ENCODE assay signal across 19 cellular contexts in genomic region chr1:115436596-115436995, GRCh38.
A peak's percentile ranks its signal among the peaks of the same experiment; 100 is the strongest.
DNase-seq lines count a peak whose midpoint lies in the region; ATAC-seq, FAIRE-seq and TF ChIP-seq lines count a peak whose summit lies in the region.
"Had no signal": no experiment of that assay in that cellular context is flagged by ENCODE, and none has a peak within 500 bp of the region (broad histone marks: within the 10 kb centered on the region; RNA-seq: fewer than 3 reads in every experiment).

No MANE protein-coding gene starts in this region.

- H3K36me3 ChIP-seq in SK-N-SH (replicated peaks in 1 of 2; ENCODE audit: control insufficient read depth in 1 of 2, insufficient read depth in 2 of 2, low read length in 1 of 2) (no peaks in the 10 kb centered on the region), NT2/D1 (ENCODE audit: insufficient read depth, insufficient read length, low read length) (no peaks in the 10 kb centered on the region)
- H3K36me3 ChIP-seq: BLaER1, HAP-1 had no signal

- no peaks in the 10 kb centered on the region for H3K9me2 ChIP-seq in SK-N-SH

- CTCF ChIA-PET in SK-N-SH (lab: Yijun Ruan, JAX), result interaction anchor here (1.1 to 1.5 kb wide), 3 partner anchors 33 to 298 kb away, joined by 3 to 8 read pairs (median 4); no protein-coding TSS in a partner anchor

- peaks cover 5 to 7% of the 10 kb centered on the region in 2 experiments; a peak in 2 of 4 replicates for H3K4me1 ChIP-seq in SK-N-SH (ENCODE audit: control insufficient read depth in 1 of 2, insufficient read depth in 2 of 2, low read depth in 1 of 2, low read length in 1 of 2)
- H3K4me1 ChIP-seq in NT2/D1 (ENCODE audit: insufficient read depth, insufficient read length), result no peaks in the 10 kb centered on the region
- H3K4me1 ChIP-seq: BLaER1, Caco-2 had no signal

- no peak overlapping the region for H3K4me3 ChIP-seq in SK-N-SH (ENCODE audit: low read depth in 2 of 2, low read length in 1 of 2)
- H3K4me3 ChIP-seq in NT2/D1 (ENCODE audit: insufficient read length, low read depth), result no peak overlapping the region
- H3K4me3 ChIP-seq: BLaER1, GM12878, HAP-1 had no signal

- H4K20me1 ChIP-seq in SK-N-SH (ENCODE audit: insufficient read depth), result no peaks in the 10 kb centered on the region
- H4K20me1 ChIP-seq: BLaER1 had no signal

- ATAC-seq in SK-N-SH treated with all-trans-retinoic acid at 6 μM for 48 hours, result peak; percentile 28; the same call in 2 of the 3 replicates
- ATAC-seq: GM12878, HepG2 had no signal

- H3K27me3 ChIP-seq in SK-N-SH (ENCODE audit: insufficient read depth) (no peaks in the 10 kb centered on the region), NT2/D1 (ENCODE audit: insufficient read depth, insufficient read length) (no peaks in the 10 kb centered on the region)
- H3K27me3 ChIP-seq: BLaER1 had no signal

- no peaks in the 10 kb centered on the region for H3K79me2 ChIP-seq in SK-N-SH (ENCODE audit: insufficient read depth)

- H3K27ac ChIP-seq in SK-N-SH (ENCODE audit: low read depth in 2 of 2, low read length in 1 of 2), result no peak overlapping the region
- H3K27ac ChIP-seq: BLaER1 had no signal

- H3K9ac ChIP-seq in SK-N-SH (no peak overlapping the region), NT2/D1 (ENCODE audit: insufficient read length, low read depth) (no peak overlapping the region)
- H3K9ac ChIP-seq: BLaER1 had no signal

- TF ChIP-seq EP300 in SK-N-SH (IDR thresholded peaks at IDR 0.05; ENCODE audit: borderline replicate concordance in 1 of 2, low read depth in 1 of 2, low read length in 1 of 2), result no peak

- no peaks in the 10 kb centered on the region for H3K9me3 ChIP-seq in SK-N-SH
- no peaks in the 10 kb centered on the region for H3K9me3 ChIP-seq in NT2/D1 (ENCODE audit: insufficient read depth, low read length)
- H3K9me3 ChIP-seq: BLaER1, Caco-2, HAP-1 had no signal

- H2AFZ ChIP-seq in SK-N-SH (ENCODE audit: low read depth), result no peak overlapping the region

- TF ChIP-seq RAD21 in SK-N-SH (IDR thresholded peaks at IDR 0.05; ENCODE audit: low read length), result no peak

- POLR2A ChIA-PET in SK-N-SH (lab: Yijun Ruan, JAX), result no interaction called here

- no peak overlapping the region for H3K4me2 ChIP-seq in SK-N-SH
- H3K4me2 ChIP-seq: BLaER1 had no signal

- TF ChIP-seq CTCF in SK-N-SH (IDR thresholded peaks at IDR 0.05), result no peak

- DNase-seq in NCI-H2107 treated with DMSO at 0.1 percent for 48 hours (lab: John Stamatoyannopoulos, UW; ENCODE audit: unreplicated experiment), result peak; percentile 73
- no peak for DNase-seq in NCI-H2107 (lab: John Stamatoyannopoulos, UW)
- DNase-seq in SK-N-SH, result no peak
- DNase-seq in NT2/D1 (ENCODE audit: low read depth, low spot score), result peak; percentile 8
- peak; percentile 55 for DNase-seq in islet precursor cell
- DNase-seq in GM19239 (ENCODE audit: insufficient read length, low spot score), result no peak
- no peak for DNase-seq in NOMO-1 treated with DMSO at 0.1 percent for 48 hours (lab: John Stamatoyannopoulos, UW; ENCODE audit: unreplicated experiment)
- DNase-seq: 8988T; AML-193; Caco-2; CD8-positive, alpha-beta memory T cell; GOT3; HFFc6 had no signal

- FAIRE-seq in GM19239 (lab: Jason Lieb, UNC), result no peak
- FAIRE-seq: GM12878, HepG2, HTR-8/SVneo had no signal

- H3F3A ChIP-seq in SK-N-SH (replicated peaks; ENCODE audit: insufficient read depth), result peaks cover 7% of the 10 kb centered on the region

TF ChIP-seq in SK-N-SH treated with all-trans-retinoic acid at 6 μM for 48 hours, 23 proteins besides CTCF, POLR2A, EP300 and RAD21 (continues in another document):
- TF ChIP-seq TSHZ2 (CRISPR knock-in tag; IDR thresholded peaks at IDR 0.05), result no peak
- no peak for TF ChIP-seq PATZ1 (CRISPR knock-in tag; IDR thresholded peaks at IDR 0.05; ENCODE audit: borderline replicate concordance)
- TF ChIP-seq TCF4 (CRISPR knock-in tag; IDR thresholded peaks at IDR 0.05; ENCODE audit: borderline replicate concordance), result no peak
- TF ChIP-seq GLIS3 (CRISPR knock-in tag; IDR thresholded peaks at IDR 0.05), result no peak
- no peak for TF ChIP-seq ISL1 (CRISPR knock-in tag; IDR thresholded peaks at IDR 0.05)
- TF ChIP-seq OSR1 (CRISPR knock-in tag; IDR thresholded peaks at IDR 0.05), result no peak

TF ChIP-seq in SK-N-SH, 30 proteins besides CTCF, POLR2A, EP300 and RAD21:
- TF ChIP-seq REST (IDR thresholded peaks at IDR 0.05; ENCODE audit: low read depth, low read length) (no peak), RXRA (IDR thresholded peaks at IDR 0.05; ENCODE audit: borderline replicate concordance, low read depth) (no peak), SMC3 (IDR thresholded peaks at IDR 0.05; ENCODE audit: low read depth, low read length) (no peak), IRF3 (IDR thresholded peaks at IDR 0.05; ENCODE audit: low read depth, low read length) (no peak), FOSL2 (IDR thresholded peaks at IDR 0.05; ENCODE audit: borderline replicate concordance, low read depth) (no peak), TEAD4 (IDR thresholded peaks at IDR 0.05; ENCODE audit: borderline replicate concordance, insufficient read depth) (no peak)
TF ChIP-seq in SK-N-SH: peak in this region for 0.

Comparison
In these comparisons a context has a peak if more than half of its experiments do, and no peak if none do; other contexts are left out.
1. DNase-seq: peak in NCI-H2107 treated with DMSO at 0.1 percent for 48 hours (single experiment), NT2/D1 (single experiment) and islet precursor cell (single experiment); none in NCI-H2107 (single experiment), SK-N-SH (single experiment), GM19239 (single experiment) and NOMO-1 treated with DMSO at 0.1 percent for 48 hours (single experiment).